Comparison of ENCODE assay signal across 9 cellular contexts in genomic region chr16:29029168-29029994, GRCh38. TPM values are rescaled to one million over a fixed set of nuclear protein-coding genes. Genes with fewer than 3 reads are reported as not detected.
DNase-seq lines count a peak whose midpoint lies in the region; ATAC-seq and TF ChIP-seq lines count a peak whose summit lies in the region.
"Had no signal": no experiment of that assay in that cellular context is flagged by ENCODE, and none has a peak within 500 bp of the region (broad histone marks: within the 10 kb centered on the region; RNA-seq: fewer than 3 reads in every experiment).

No MANE protein-coding gene starts in this region.

- H3K9me3 ChIP-seq in SJSA1 (replicated peaks) (no peaks in the 10 kb centered on the region), left lung (no peaks in the 10 kb centered on the region)
- H3K9me3 ChIP-seq: upper lobe of left lung had no signal

- DNase-seq in GM19240 (ENCODE audit: insufficient read length, low spot score) (peak; percentile 18), SJSA1 (ENCODE audit: low read depth in 1 of 2, low spot score in 2 of 2) (peak; percentile 95 to 98), left lung (no peak), midbrain (lab: John Stamatoyannopoulos, UW) (no peak), LoVo (ENCODE audit: low spot score) (no peak)
- peak; percentile 58 for DNase-seq in activated naive CD4-positive, alpha-beta T cell treated with anti-CD3 and anti-CD28 coated beads, Interleukin-2, amount 10 ng/mL, durations not matched to agents 7 days and 5 days
- DNase-seq in stimulated activated CD8-positive, alpha-beta memory T cell treated with anti-CD3 and anti-CD28 coated beads, Interleukin-4, amount 100 ng/mL, for 24 hours (ENCODE audit: low read depth): peak; percentile 87

- H3K4me1 Mint-ChIP-seq in activated naive CD4-positive, alpha-beta T cell treated with anti-CD3 and anti-CD28 coated beads, Interleukin-2, amount 10 ng/mL, durations not matched to agents 7 days and 5 days: peaks cover 34% of the 10 kb centered on the region

- H3K27me3 ChIP-seq in SJSA1 (replicated peaks): no peaks in the 10 kb centered on the region
- no peaks in the 10 kb centered on the region for H3K27me3 ChIP-seq in left lung
- H3K27me3 ChIP-seq: upper lobe of left lung had no signal

- H3K36me3 ChIP-seq in SJSA1 (no peaks in the 10 kb centered on the region), left lung (no peaks in the 10 kb centered on the region)
- H3K36me3 ChIP-seq: upper lobe of left lung had no signal

- ATAC-seq in left lung (peak; percentile 30), HG03175 (IDR thresholded peaks at IDR 0.05; ENCODE audit: unreplicated experiment) (no peak)

- no peaks in the 10 kb centered on the region for H3K9me3 Mint-ChIP-seq in activated naive CD4-positive, alpha-beta T cell treated with anti-CD3 and anti-CD28 coated beads, Interleukin-2, amount 10 ng/mL, durations not matched to agents 7 days and 5 days

- H3K27me3 Mint-ChIP-seq in activated naive CD4-positive, alpha-beta T cell treated with anti-CD3 and anti-CD28 coated beads, Interleukin-2, amount 10 ng/mL, durations not matched to agents 7 days and 5 days: no peaks in the 10 kb centered on the region

- H3K36me3 Mint-ChIP-seq in activated naive CD4-positive, alpha-beta T cell treated with anti-CD3 and anti-CD28 coated beads, Interleukin-2, amount 10 ng/mL, durations not matched to agents 7 days and 5 days: no peaks in the 10 kb centered on the region

- H3K4me3 Mint-ChIP-seq in activated naive CD4-positive, alpha-beta T cell treated with anti-CD3 and anti-CD28 coated beads, Interleukin-2, amount 10 ng/mL, durations not matched to agents 7 days and 5 days: no peak overlapping the region

- H3K4me3 ChIP-seq in SJSA1 (no peak overlapping the region), left lung (no peak overlapping the region)
- H3K4me3 ChIP-seq: upper lobe of left lung had no signal

- intact Hi-C loops in left lung (cut with DNase I): no loop called here

- no peak for TF ChIP-seq CTCF in left lung (IDR thresholded peaks at IDR 0.05)

- H3K27ac Mint-ChIP-seq in activated naive CD4-positive, alpha-beta T cell treated with anti-CD3 and anti-CD28 coated beads, Interleukin-2, amount 10 ng/mL, durations not matched to agents 7 days and 5 days: no peak overlapping the region

- H3K4me1 ChIP-seq in SJSA1 (replicated peaks) (peaks cover 19% of the 10 kb centered on the region), left lung (no peaks in the 10 kb centered on the region)
- H3K4me1 ChIP-seq: upper lobe of left lung had no signal

- CTCF ChIA-PET in activated naive CD4-positive, alpha-beta T cell treated with anti-CD3 and anti-CD28 coated beads, Interleukin-2, amount 10 ng/mL, durations not matched to agents 7 days and 5 days (lab: Charles Lee): interaction anchor here (0.8 to 1.4 kb wide), 3 partner anchors 9 to 50 kb away, joined by 3 read pairs; no protein-coding TSS in a partner anchor

- H3K27ac ChIP-seq in SJSA1 (peak overlapping the region; percentile 80), left lung (no peak overlapping the region)
- H3K27ac ChIP-seq: upper lobe of left lung had no signal

RNA-seq across cellular contexts. Expression of gene LAT, which starts 44.5 kb away (rescaled TPM):
- 2.0 TPM in 1 of 2 replicates, not detected in the other for total RNA-seq in SJSA1 (2014; rRNA removed; shearing (Covaris generic))
- 10 to 100 TPM in 1 of 2 donors, 1 to 10 TPM in 1; 5.8 to 14.0 TPM for total RNA-seq in left lung

RNA-seq across cellular contexts. Expression of gene SPNS1, which starts 54.8 kb away (rescaled TPM):
- 43.0 and 65.0 TPM in 2 replicates for total RNA-seq in SJSA1 (2014; rRNA removed; shearing (Covaris generic))
- total RNA-seq in left lung: 10 to 100 TPM; 52.8 to 61.5 TPM

Comparison
In these comparisons a context has a peak if more than half of its experiments do, and no peak if none do; other contexts are left out.
1. DNase-seq: peak in GM19240 (single experiment), SJSA1 (2 of 2), activated naive CD4-positive, alpha-beta T cell treated with anti-CD3 and anti-CD28 coated beads, Interleukin-2, amount 10 ng/mL, durations not matched to agents 7 days and 5 days (single experiment) and stimulated activated CD8-positive, alpha-beta memory T cell treated with anti-CD3 and anti-CD28 coated beads, Interleukin-4, amount 100 ng/mL, for 24 hours (single experiment); none in left lung (0 of 2), midbrain (single experiment) and LoVo (single experiment).